Comparison of ENCODE assay signal across 8 cellular contexts in the genomic region with DNA sequence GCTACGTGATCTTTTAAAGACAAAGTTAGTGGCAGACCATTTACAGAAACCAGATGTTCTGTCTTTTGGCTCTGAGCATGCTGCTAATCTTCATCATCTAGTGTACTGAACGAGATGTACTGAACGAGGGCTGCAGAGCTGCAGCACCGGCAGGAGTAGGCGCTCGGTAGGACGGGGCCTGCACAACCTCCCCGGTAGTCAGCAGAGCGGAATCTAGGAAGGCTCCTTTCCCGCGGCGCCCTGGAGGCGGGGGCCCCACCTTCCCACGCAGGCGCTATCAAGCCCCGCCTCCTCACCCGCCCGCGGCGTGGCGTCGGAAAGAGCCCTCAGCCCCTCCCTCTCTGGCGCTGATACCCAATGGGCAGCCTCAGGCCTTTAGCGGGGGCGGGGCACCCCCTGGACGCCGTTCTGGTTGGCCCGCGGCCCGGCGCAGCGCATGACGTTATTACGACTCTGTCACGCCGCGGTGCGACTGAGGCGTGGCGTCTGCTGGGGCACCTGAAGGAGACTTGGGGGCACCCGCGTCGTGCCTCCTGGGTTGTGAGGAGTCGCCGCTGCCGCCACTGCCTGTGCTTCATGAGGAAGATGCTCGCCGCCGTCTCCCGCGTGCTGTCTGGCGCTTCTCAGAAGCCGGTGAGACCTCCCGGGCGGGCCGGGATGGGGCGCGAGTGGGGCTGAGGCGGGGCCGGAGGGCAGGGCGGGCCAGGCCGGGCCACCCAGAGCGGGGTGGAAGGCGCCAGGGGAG. TPM values are rescaled to one million over a fixed set of nuclear protein-coding genes. Genes with fewer than 3 reads are reported as not detected.
DNase-seq lines count a peak whose midpoint lies in the region; ATAC-seq and FAIRE-seq lines count a peak whose summit lies in the region.

A gene (plus strand): TSS at position 466 of the 745 bp plus-strand sequence. CDS start 111 bp downstream, at position 577.

- H3K36me3 ChIP-seq in mesenchymal stem cell (ENCODE audit: control insufficient read depth in 1 of 2, insufficient read depth in 2 of 2, low read depth in 1 of 2, low read length in 2 of 2) = no peaks in the 10 kb centered on the region

- H3K79me1 ChIP-seq in mesenchymal stem cell (replicated peaks; ENCODE audit: low read length, poor library complexity, severe bottlenecking) = no peaks in the 10 kb centered on the region

- H2BK120ac ChIP-seq in mesenchymal stem cell (ENCODE audit: low read depth, low read length) = no peak within 1 kb of the TSS

- peaks cover 7 to 9% of the 10 kb centered on the region in 2 donors for H3K4me1 Mint-ChIP-seq in effector memory CD8-positive, alpha-beta T cell (ENCODE audit: low read depth in 2 of 2)

- H3K27me3 ChIP-seq in mesenchymal stem cell (ENCODE audit: control insufficient read depth in 1 of 2, insufficient read depth in 1 of 2, low read length in 2 of 2) = no peaks in the 10 kb centered on the region

- H2AFZ ChIP-seq in mesenchymal stem cell (ENCODE audit: low read depth, low read length) = peak within 1 kb of the TSS; percentile 95

- H3K27me3 Mint-ChIP-seq in effector memory CD8-positive, alpha-beta T cell = no peaks in the 10 kb centered on the region

- no peak within 1 kb of the TSS for H2AK5ac ChIP-seq in mesenchymal stem cell (ENCODE audit: low read length, severe bottlenecking)

- H3K4ac ChIP-seq in mesenchymal stem cell (ENCODE audit: low read depth in 1 of 2, low read length in 2 of 2) = peak within 1 kb of the TSS in 1 of 2 experiments; percentile 51

- H3K4me2 ChIP-seq in mesenchymal stem cell (ENCODE audit: low read length, poor library complexity, severe bottlenecking) = peak within 1 kb of the TSS; percentile 72

- peak within 1 kb of the TSS; percentile 89 to 96 for H3K27ac Mint-ChIP-seq in effector memory CD8-positive, alpha-beta T cell

- H3K18ac ChIP-seq in mesenchymal stem cell (ENCODE audit: low read depth in 1 of 2, low read length in 2 of 2) = peak within 1 kb of the TSS in 1 of 2 experiments; percentile 78

- peak; percentile 98 for ATAC-seq in GM21367 (IDR thresholded peaks at IDR 0.05; ENCODE audit: unreplicated experiment)
- peak; percentile 94 for ATAC-seq in effector memory CD8-positive, alpha-beta T cell (replicated peaks)

- no peak within 1 kb of the TSS for H3K23ac ChIP-seq in mesenchymal stem cell (ENCODE audit: low read length in 2 of 2)

- H3K9ac ChIP-seq in mesenchymal stem cell (ENCODE audit: low read length) = peak within 1 kb of the TSS; percentile 90

- H3K9me3 ChIP-seq in mesenchymal stem cell (ENCODE audit: control insufficient read depth, low read length) = no peaks in the 10 kb centered on the region

- peak; percentile 78 for FAIRE-seq in HTR-8/SVneo (lab: Jason Lieb, UNC)

- H2BK15ac ChIP-seq in mesenchymal stem cell (ENCODE audit: low read depth, poor library complexity, severe bottlenecking) = no peak within 1 kb of the TSS

- under 1% methylated on average over 37 of the region's 64 CpGs for WGBS in mesenchymal stem cell

- peak within 1 kb of the TSS; percentile 45 for H4K8ac ChIP-seq in mesenchymal stem cell (ENCODE audit: low read length)

- peaks cover 12% of the 10 kb centered on the region for H3K36me3 Mint-ChIP-seq in effector memory CD8-positive, alpha-beta T cell (ENCODE audit: insufficient read depth)

- peak within 1 kb of the TSS; percentile 85 to 89 for H3K4me3 Mint-ChIP-seq in effector memory CD8-positive, alpha-beta T cell

- DNase-seq in COLO829 (ENCODE audit: low spot score) (peak; percentile 90), HTR-8/SVneo (ENCODE audit: insufficient read length, low spot score) (peak; percentile 57), NOMO-1 treated with dmso at 0.1 percent for 144 hours (lab: John Stamatoyannopoulos, UW; ENCODE audit: unreplicated experiment) (peak; percentile 88), mesenchymal stem cell (peak; percentile 92)
- peak; percentile 55 to 77 (median 64) for DNase-seq in activated CD8-positive, alpha-beta memory T cell treated with anti-CD3 and anti-CD28 coated beads for 48 hours (ENCODE audit: low read depth in 2 of 3, low spot score in 2 of 3)
- DNase-seq in effector memory CD8-positive, alpha-beta T cell = peak; percentile 88 to 90 (median 89)
- DNase-seq in stimulated activated CD8-positive, alpha-beta memory T cell treated with anti-CD3 and anti-CD28 coated beads, Interleukin-12 subunit alpha, Interleukin-12 subunit beta, amount 100 ng/mL, for 4 hours (ENCODE audit: low read depth) = peak; percentile 80

- peaks cover 11% of the 10 kb centered on the region for H3K4me1 ChIP-seq in mesenchymal stem cell (ENCODE audit: control insufficient read depth, insufficient read depth, low read depth, low read length)

- H2BK12ac ChIP-seq in mesenchymal stem cell (ENCODE audit: low read length in 2 of 2) = no peak within 1 kb of the TSS

- H3K4me3 ChIP-seq in mesenchymal stem cell (ENCODE audit: insufficient read depth in 1 of 2, low read depth in 1 of 2, low read length in 2 of 2) = peak within 1 kb of the TSS; percentile 80 to 86

- no peak within 1 kb of the TSS for H4K91ac ChIP-seq in mesenchymal stem cell (ENCODE audit: low read length)

- no peak within 1 kb of the TSS for H3K14ac ChIP-seq in mesenchymal stem cell (ENCODE audit: low read length in 2 of 2)

- H2BK5ac ChIP-seq in mesenchymal stem cell (ENCODE audit: low read depth, low read length, poor library complexity, severe bottlenecking) = no peak within 1 kb of the TSS

- H3K9me3 Mint-ChIP-seq in effector memory CD8-positive, alpha-beta T cell = no peaks in the 10 kb centered on the region

- H3K27ac ChIP-seq in mesenchymal stem cell (ENCODE audit: low read length, poor library complexity, severe bottlenecking) = peak within 1 kb of the TSS; percentile 44

RNA-seq across cellular contexts. Expression of the gene that starts here (rescaled TPM):
- polyA plus RNA-seq in mesenchymal stem cell (2013, experiment 1 of 2) = 48.3 TPM
- polyA plus RNA-seq in mesenchymal stem cell (2013, experiment 2 of 2) = 50.3 TPM

Comparison
In these comparisons a context has a peak if more than half of its experiments do, and no peak if none do; other contexts are left out.
1. Peak in every context shown above with its lines: DNase-seq, ATAC-seq, H3K4me3 ChIP-seq and H3K27ac ChIP-seq.